Comparison of ENCODE assay signal across 8 cellular contexts in the genomic region with DNA sequence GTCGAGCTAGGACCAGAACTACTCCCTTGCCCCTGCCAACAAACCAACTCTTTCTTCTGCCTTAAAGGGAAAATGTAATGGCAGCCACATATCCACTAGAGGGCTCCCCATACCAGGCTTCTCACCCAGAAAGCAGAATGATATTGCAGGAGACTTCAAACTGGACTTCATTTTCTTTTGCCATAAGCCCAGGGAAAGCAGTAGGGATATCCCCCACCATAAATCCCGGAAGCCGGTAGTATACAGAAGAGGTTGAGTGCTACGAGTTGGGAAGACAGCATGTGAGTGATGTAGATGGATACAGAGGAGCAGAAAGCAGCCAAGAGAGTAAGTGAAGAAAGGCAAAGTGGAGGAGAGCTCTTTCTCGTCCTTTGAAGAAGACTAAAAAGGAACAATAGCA. TPM values are rescaled to one million over a fixed set of nuclear protein-coding genes. Genes with fewer than 3 reads are reported as not detected.
A peak's percentile ranks its signal among the peaks of the same experiment; 100 is the strongest.
DNase-seq lines count a peak whose midpoint lies in the region; ATAC-seq and TF ChIP-seq lines count a peak whose summit lies in the region.

No MANE protein-coding gene starts in this region.

- H2BK20ac ChIP-seq in H9 (ENCODE audit: low read depth, low read length, poor library complexity, severe bottlenecking), result no peak overlapping the region

- no peak overlapping the region for H3K23ac ChIP-seq in H9 (ENCODE audit: insufficient read length, low read depth, low read length)

- H3K27me3 ChIP-seq in H9 (ENCODE audit: insufficient read depth, low read length) (no peaks in the 10 kb centered on the region), colonic mucosa (no peaks in the 10 kb centered on the region), right lobe of liver (no peaks in the 10 kb centered on the region)

- no peak overlapping the region for H3K4me2 ChIP-seq in H9 (ENCODE audit: insufficient read depth, insufficient read length, low read length)

- no peak overlapping the region for H2BK5ac ChIP-seq in H9 (ENCODE audit: insufficient read length, low read length)

- no peak overlapping the region for H3K27ac Mint-ChIP-seq in H9

- H2AK5ac ChIP-seq in H9 (ENCODE audit: insufficient read length, low read length), result no peak overlapping the region

- TF ChIP-seq CTCF in H9 (conservative IDR thresholded peaks at IDR 0.05) (peak; percentile 94), colonic mucosa (IDR thresholded peaks at IDR 0.05) (peak; percentile 93), right lobe of liver (IDR thresholded peaks at IDR 0.05) (peak; percentile 86 to 93 (median 91))

- H3K4me1 ChIP-seq in H9 (ENCODE audit: insufficient read depth, low read length), result peaks cover 3% of the 10 kb centered on the region; the same call in 1 of the 2 replicates
- no peaks in the 10 kb centered on the region for H3K4me1 ChIP-seq in colonic mucosa
- no peaks in the 10 kb centered on the region for H3K4me1 ChIP-seq in right lobe of liver

- H3K79me1 ChIP-seq in H9 (ENCODE audit: insufficient read depth, low read depth, low read length, poor library complexity, severe bottlenecking), result no peaks in the 10 kb centered on the region

- no CpG with 5 or more reads among the region's 5 CpGs for WGBS in H9 (ENCODE audit: extremely low coverage, insufficient read length, low lambda C conversion rate)
- WGBS in right lobe of liver (ENCODE audit: insufficient coverage, low coverage, low lambda C conversion rate, missing lambda C conversion rate), result 14% methylated on average over 5 of the region's 5 CpGs

- H3K27me3 Mint-ChIP-seq in H9 (ENCODE audit: low read depth), result no peaks in the 10 kb centered on the region

- H3K4me3 Mint-ChIP-seq in H9, result no peak overlapping the region

- H2BK120ac ChIP-seq in H9 (ENCODE audit: low read depth, low read length, poor library complexity, severe bottlenecking), result no peak overlapping the region

- H3K36me3 Mint-ChIP-seq in H9 (ENCODE audit: insufficient read depth in 1 of 3, low read depth in 3 of 3), result peaks cover under 1 to 25% (median 22%) of the 10 kb centered on the region in 3 experiments; a peak in 6 of 7 replicates

- H4K20me1 ChIP-seq in H9 (ENCODE audit: control insufficient read depth, insufficient read depth, insufficient read length), result no peaks in the 10 kb centered on the region

- intact Hi-C loops in colonic mucosa (cut with DNase I), result loop anchor here (2.0 to 5.0 kb wide), 2 partner anchors 156 to 258 kb away; no protein-coding TSS in a partner anchor
- intact Hi-C loops in right lobe of liver (cut with DNase I), result loop anchor here in 1 of 2 donors (10.0 kb wide), 1 partner anchor 156 kb away; no protein-coding TSS in a partner anchor

- ATAC-seq in right lobe of liver (peak; percentile 92 to 97 (median 96)), GM19023 (IDR thresholded peaks at IDR 0.05; ENCODE audit: unreplicated experiment) (no peak)

- H3K23me2 ChIP-seq in H9 (ENCODE audit: insufficient read length, low read depth, low read length, poor library complexity, severe bottlenecking), result no peaks in the 10 kb centered on the region

- H3K14ac ChIP-seq in H9 (ENCODE audit: insufficient read depth, low read length), result no peak overlapping the region

- no peak overlapping the region for H4K91ac ChIP-seq in H9 (ENCODE audit: insufficient read length, low read depth, low read length)

- H3K9ac ChIP-seq in H9 (ENCODE audit: extremely low read depth, insufficient read length, low read length) (no peak overlapping the region), colonic mucosa (ENCODE audit: low read depth in 2 of 2, low read length in 2 of 2) (no peak overlapping the region)

- H3K18ac ChIP-seq in H9 (ENCODE audit: insufficient read length, low read depth, low read length), result no peak overlapping the region

- peaks cover 18 to 23% of the 10 kb centered on the region in 2 experiments for H3K9me3 Mint-ChIP-seq in H9

- H3K4me1 Mint-ChIP-seq in H9, result peaks cover 5 to 24% of the 10 kb centered on the region in 2 experiments; a peak in 3 of 4 replicates

- H2BK12ac ChIP-seq in H9 (ENCODE audit: insufficient read length, low read depth, low read length), result no peak overlapping the region

- no peak overlapping the region for H2AFZ ChIP-seq in H9 (ENCODE audit: low read length)

- TF ChIP-seq POLR2A in right lobe of liver (IDR thresholded peaks at IDR 0.05), result no peak

- H3K9me3 ChIP-seq in H9 (ENCODE audit: control insufficient read depth, low read depth, low read length), result peaks cover 5% of the 10 kb centered on the region
- H3K9me3 ChIP-seq in colonic mucosa, result no peaks in the 10 kb centered on the region
- H3K9me3 ChIP-seq in right lobe of liver, result no peaks in the 10 kb centered on the region

- no peak overlapping the region for H3T11ph ChIP-seq in H9 (ENCODE audit: low read length)

- H3K79me2 ChIP-seq in H9 (ENCODE audit: insufficient read depth, low read length), result no peaks in the 10 kb centered on the region

- no peak overlapping the region for H4K5ac ChIP-seq in H9 (ENCODE audit: insufficient read length, low read depth, low read length)

- H2BK15ac ChIP-seq in H9 (ENCODE audit: low read depth, low read length), result no peak overlapping the region

- DNase-seq in Ammon's horn (ENCODE audit: low spot score) (peak; percentile 86), H9 (peak; percentile 74), NCI-H460 (ENCODE audit: extremely low read depth, low read depth) (peak; percentile 55), colonic mucosa (peak; percentile 64), right lobe of liver (peak in 1 of 3 donors; percentile 59)
- DNase-seq in activated CD4-positive, alpha-beta T cell treated with anti-CD3 and anti-CD28 coated beads for 24 hours (ENCODE audit: low read depth in 2 of 2), result peak; percentile 8 to 20
- peak; percentile 14 to 32 (median 18) for DNase-seq in stimulated activated CD4-positive, alpha-beta T cell treated with anti-CD3 and anti-CD28 coated beads, TNF-alpha, amount 100 ng/mL, for 4 hours (ENCODE audit: low read depth in 3 of 3)

- H3K27ac ChIP-seq in H9 (ENCODE audit: insufficient read length, low read depth, low read length) (no peak overlapping the region), colonic mucosa (no peak overlapping the region), right lobe of liver (no peak overlapping the region)

- no peak overlapping the region for H3K4ac ChIP-seq in H9 (ENCODE audit: low read depth, low read length)

- H4K8ac ChIP-seq in H9 (replicated peaks; ENCODE audit: insufficient read length, low read depth, low read length), result no peak overlapping the region

- H3K4me3 ChIP-seq in colonic mucosa (no peak overlapping the region), right lobe of liver (no peak overlapping the region)

- H3K56ac ChIP-seq in H9 (ENCODE audit: insufficient read length, low read depth, low read length), result no peak overlapping the region

- H3K36me3 ChIP-seq in colonic mucosa, result no peaks in the 10 kb centered on the region
- no peaks in the 10 kb centered on the region for H3K36me3 ChIP-seq in right lobe of liver

RNA-seq across cellular contexts. Expression of a gene that starts 12.1 kb away (rescaled TPM):
- total RNA-seq in H9 (2021) (8.5 and 9.6 TPM in 2 replicates), colonic mucosa (under 1 TPM in 1 of 2 donors, not detected in 1; 0.40 TPM), right lobe of liver (not detected)
- not detected in 2 replicates for total RNA-seq in NCI-H460 (2014; rRNA removed; shearing (Covaris generic))
- not detected in 2 replicates for polyA plus RNA-seq in NCI-H460 (2014; cell fraction: nucleus; rRNA removed)

RNA-seq across cellular contexts. Expression of a gene that starts 27.0 kb away (rescaled TPM):
- 1.9 and 2.0 TPM in 2 replicates for total RNA-seq in H9 (2021)
- total RNA-seq in NCI-H460 (2014; rRNA removed; shearing (Covaris generic)), result not detected in 2 replicates
- polyA plus RNA-seq in NCI-H460 (2014; cell fraction: nucleus; rRNA removed), result not detected in 2 replicates
- under 1 TPM in 1 of 2 donors, not detected in 1; 0.24 TPM for total RNA-seq in colonic mucosa
- under 1 TPM in 1 of 6 experiments, not detected in 5; 0.15 TPM for total RNA-seq in right lobe of liver

RNA-seq across cellular contexts. Expression of a gene that starts 57.7 kb away (rescaled TPM):
- total RNA-seq in H9 (2021), result 3.1 and 3.5 TPM in 2 replicates
- total RNA-seq in NCI-H460 (2014; rRNA removed; shearing (Covaris generic)), result not detected in 2 replicates
- polyA plus RNA-seq in NCI-H460 (2014; cell fraction: nucleus; rRNA removed), result not detected in 2 replicates
- 10 to 100 TPM in 1 of 2 donors, 1 to 10 TPM in 1; 9.9 to 40.7 TPM for total RNA-seq in colonic mucosa
- 10 to 100 TPM; 15.9 to 56.8 (median 47.0) TPM for total RNA-seq in right lobe of liver
